8 cellular contexts compared by ENCODE assay signal in genomic region chr2:26846334-26846863, GRCh38. TPM values are rescaled to one million over a fixed set of nuclear protein-coding genes. Genes with fewer than 3 reads are reported as not detected.
DNase-seq lines count a peak whose midpoint lies in the region; ATAC-seq and TF ChIP-seq lines count a peak whose summit lies in the region.

No MANE protein-coding gene starts in this region.

- H3K27me3 ChIP-seq in HUES64 (ENCODE audit: insufficient read depth, low read length): peaks cover 65% of the 10 kb centered on the region

- no peak overlapping the region for H3K9ac ChIP-seq in HUES64 (ENCODE audit: low read depth, low read length)

- no peaks in the 10 kb centered on the region for H3K36me3 ChIP-seq in HUES64 (ENCODE audit: insufficient read depth, low read length)

- peaks cover 6% of the 10 kb centered on the region; the same call in 1 of the 2 replicates for H3K4me1 ChIP-seq in HUES64 (ENCODE audit: insufficient read depth, low read length)

- CTCF ChIA-PET in activated CD8-positive, alpha-beta memory T cell treated with anti-CD3 and anti-CD28 coated beads, Interleukin-2, amount 10 ng/mL, durations not matched to agents 7 days and 5 days (lab: Charles Lee): interaction anchor here (0.7 to 5.5 kb wide), 49 partner anchors 10 to 456 kb away, joined by 3 to 82 read pairs (median 4); partner anchors contain the start of genes AGBL5, PREB, SLC30A3 and TMEM214

- H3K27me3 Mint-ChIP-seq in activated CD8-positive, alpha-beta memory T cell treated with anti-CD3 and anti-CD28 coated beads, Interleukin-2, amount 10 ng/mL, durations not matched to agents 7 days and 5 days: peaks cover 66% of the 10 kb centered on the region
- H3K27me3 Mint-ChIP-seq in endothelial cell (ENCODE audit: unreplicated experiment): peaks cover 6% of the 10 kb centered on the region

- ATAC-seq in activated CD8-positive, alpha-beta memory T cell treated with anti-CD3 and anti-CD28 coated beads, Interleukin-2, amount 10 ng/mL, durations not matched to agents 7 days and 5 days: peak; percentile 80
- ATAC-seq in GM18907 (IDR thresholded peaks at IDR 0.05; ENCODE audit: unreplicated experiment): no peak

- peak overlapping the region; percentile 73 for H3K4me3 ChIP-seq in HUES64 (ENCODE audit: low read length)

- WGBS in HUES64: 3% methylated on average over 21 of the region's 21 CpGs

- H3K27ac ChIP-seq in HUES64 (ENCODE audit: low read depth, low read length): no peak overlapping the region

- no peaks in the 10 kb centered on the region for H3K36me3 Mint-ChIP-seq in activated CD8-positive, alpha-beta memory T cell treated with anti-CD3 and anti-CD28 coated beads, Interleukin-2, amount 10 ng/mL, durations not matched to agents 7 days and 5 days
- no peaks in the 10 kb centered on the region for H3K36me3 Mint-ChIP-seq in endothelial cell (ENCODE audit: low read depth, unreplicated experiment)

- peaks cover 9% of the 10 kb centered on the region for H3K4me1 Mint-ChIP-seq in activated CD8-positive, alpha-beta memory T cell treated with anti-CD3 and anti-CD28 coated beads, Interleukin-2, amount 10 ng/mL, durations not matched to agents 7 days and 5 days
- H3K4me1 Mint-ChIP-seq in endothelial cell (ENCODE audit: unreplicated experiment): peaks cover 3% of the 10 kb centered on the region

- no peak overlapping the region for H3K4me3 Mint-ChIP-seq in activated CD8-positive, alpha-beta memory T cell treated with anti-CD3 and anti-CD28 coated beads, Interleukin-2, amount 10 ng/mL, durations not matched to agents 7 days and 5 days
- H3K4me3 Mint-ChIP-seq in endothelial cell (ENCODE audit: unreplicated experiment): no peak overlapping the region

- TF ChIP-seq CTCF in endothelial cell (IDR thresholded peaks at IDR 0.05; ENCODE audit: unreplicated experiment): peak; percentile 60

- H3K9me3 ChIP-seq in HUES64 (ENCODE audit: insufficient read depth, low read depth, low read length): no peaks in the 10 kb centered on the region

- DNase-seq in COLO829 (ENCODE audit: low spot score): peak; percentile 74
- DNase-seq in NOMO-1 treated with DMSO at 0.1 percent for 48 hours (lab: John Stamatoyannopoulos, UW; ENCODE audit: unreplicated experiment): peak; percentile 70
- peak; percentile 68 for DNase-seq in activated CD8-positive, alpha-beta memory T cell treated with anti-CD3 and anti-CD28 coated beads, Interleukin-2, amount 10 ng/mL, durations not matched to agents 7 days and 5 days
- peak; percentile 76 for DNase-seq in endothelial cell (ENCODE audit: low spot score)
- DNase-seq in midbrain (lab: John Stamatoyannopoulos, UW): peak; percentile 83
- DNase-seq in stimulated activated CD8-positive, alpha-beta memory T cell treated with anti-CD3 and anti-CD28 coated beads, Interleukin-4, amount 100 ng/mL, for 24 hours (ENCODE audit: low read depth): peak; percentile 47

- no peaks in the 10 kb centered on the region for H3K9me3 Mint-ChIP-seq in activated CD8-positive, alpha-beta memory T cell treated with anti-CD3 and anti-CD28 coated beads, Interleukin-2, amount 10 ng/mL, durations not matched to agents 7 days and 5 days (ENCODE audit: low read depth)
- no peaks in the 10 kb centered on the region for H3K9me3 Mint-ChIP-seq in endothelial cell (ENCODE audit: unreplicated experiment)

- H3K27ac Mint-ChIP-seq in activated CD8-positive, alpha-beta memory T cell treated with anti-CD3 and anti-CD28 coated beads, Interleukin-2, amount 10 ng/mL, durations not matched to agents 7 days and 5 days: no peak overlapping the region
- H3K27ac Mint-ChIP-seq in endothelial cell (ENCODE audit: unreplicated experiment): no peak overlapping the region

RNA-seq across cellular contexts. Expression of gene DPYSL5, which starts 1.5 kb away (rescaled TPM):
- 24.4 TPM for polyA plus RNA-seq in HUES64 (2013, experiment 1 of 2)
- polyA plus RNA-seq in HUES64 (2013, experiment 2 of 2): 34.6 TPM
- not detected for total RNA-seq in activated CD8-positive, alpha-beta memory T cell treated with anti-CD3 and anti-CD28 coated beads, Interleukin-2, amount 10 ng/mL, durations not matched to agents 7 days and 5 days
- 0.23 TPM for total RNA-seq in endothelial cell (ENCODE audit: unreplicated experiment)
